Comparison of ENCODE assay signal across 20 cellular contexts in genomic region chr7:13724631-13725566, GRCh38.
A peak's percentile ranks its signal among the peaks of the same experiment; 100 is the strongest.
DNase-seq lines count a peak whose midpoint lies in the region; ATAC-seq and TF ChIP-seq lines count a peak whose summit lies in the region.
"Had no signal": no experiment of that assay in that cellular context is flagged by ENCODE, and none has a peak within 500 bp of the region (broad histone marks: within the 10 kb centered on the region; RNA-seq: fewer than 3 reads in every experiment).

No MANE protein-coding gene starts in this region.

- H3K9me3 ChIP-seq in MG63 = no peaks in the 10 kb centered on the region

- TF ChIP-seq CTCF in kidney epithelial cell (IDR thresholded peaks at IDR 0.05; ENCODE audit: insufficient read depth, low read length, poor library complexity, severe bottlenecking) = no peak

- DNase-seq in DMS53 (lab: John Stamatoyannopoulos, UW) = peak; percentile 66
- peak; percentile 59 for DNase-seq in NCI-H1694 treated with DMSO at 0.1 percent for 48 hours (lab: John Stamatoyannopoulos, UW)
- DNase-seq in SHP77 treated with DMSO at 0.1 percent for 48 hours (lab: John Stamatoyannopoulos, UW) = peak; percentile 68
- DNase-seq in kidney epithelial cell (ENCODE audit: low read depth) = peak; percentile 5
- no peak for DNase-seq in MG63
- DNase-seq in GOT3 (lab: John Stamatoyannopoulos, UW) = no peak
- DNase-seq in RPMI8226 = no peak
- DNase-seq: activated CD4-positive, alpha-beta memory T cell treated with anti-CD3 and anti-CD28 coated beads, Interleukin-2, amount 10 ng/mL, durations not matched to agents 7 days and 5 days; activated naive CD4-positive, alpha-beta T cell; activated T-cell treated with anti-CD3 and anti-CD28 coated beads, Interleukin-2, amount 50 U/mL, for 1 hour; amniotic stem cell; DND-41; erythroblast; Kasumi-1; NCI-H146; OCI-M1 had no signal

- H3K27me3 ChIP-seq in kidney epithelial cell (ENCODE audit: control insufficient read depth, insufficient read depth, low read length) (no peaks in the 10 kb centered on the region), MG63 (no peaks in the 10 kb centered on the region)
- H3K27me3 ChIP-seq: cardiac muscle cell had no signal

- no peak overlapping the region for H3K4me3 ChIP-seq in kidney epithelial cell (ENCODE audit: low read depth, low read length)
- no peak overlapping the region for H3K4me3 ChIP-seq in MG63
- H3K4me3 ChIP-seq: cardiac muscle cell, GM23338 had no signal

- ATAC-seq in GM19452 (IDR thresholded peaks at IDR 0.05; ENCODE audit: unreplicated experiment) = no peak
- ATAC-seq: GM23338, WTC11 had no signal

- H3K36me3 ChIP-seq in kidney epithelial cell (ENCODE audit: control insufficient read depth, insufficient read depth, low read length) (no peaks in the 10 kb centered on the region), MG63 (no peaks in the 10 kb centered on the region)
- H3K36me3 ChIP-seq: cardiac muscle cell had no signal

Comparison
In these comparisons a context has a peak if more than half of its experiments do, and no peak if none do; other contexts are left out.
1. DNase-seq: peak in DMS53 (single experiment), NCI-H1694 treated with DMSO at 0.1 percent for 48 hours (single experiment), SHP77 treated with DMSO at 0.1 percent for 48 hours (single experiment) and kidney epithelial cell (single experiment); none in MG63 (single experiment), GOT3 (single experiment) and RPMI8226 (single experiment).